Comparison of ENCODE assay signal across 14 cellular contexts in the genomic region with DNA sequence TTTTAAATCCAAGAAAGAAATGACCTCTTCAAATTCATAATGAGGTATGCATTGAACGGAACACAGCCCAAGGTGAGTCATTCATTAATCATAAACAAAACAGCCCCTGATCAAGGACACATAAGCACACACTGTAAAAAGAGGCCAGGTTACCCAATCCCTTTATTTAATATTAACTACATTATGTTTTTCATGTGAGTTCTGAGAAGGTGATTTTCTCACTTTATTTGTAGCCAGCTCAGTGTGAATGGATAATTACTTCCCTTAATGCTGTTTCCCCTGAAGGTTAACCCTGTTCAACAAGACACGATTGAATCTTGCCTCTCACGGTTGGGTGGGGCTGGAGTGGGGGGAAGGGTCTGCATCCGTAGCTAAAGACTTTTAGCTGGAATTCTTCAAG.
DNase-seq lines count a peak whose midpoint lies in the region; ATAC-seq, FAIRE-seq and TF ChIP-seq lines count a peak whose summit lies in the region.
"Had no signal": no experiment of that assay in that cellular context is flagged by ENCODE, and none has a peak within 500 bp of the region (broad histone marks: within the 10 kb centered on the region; RNA-seq: fewer than 3 reads in every experiment).

No MANE protein-coding gene starts in this region.

- peak overlapping the region; percentile 78 for H3K27ac ChIP-seq in astrocyte (ENCODE audit: low read depth, low read length)
- no peak overlapping the region for H3K27ac ChIP-seq in prostate gland
- H3K27ac ChIP-seq: 22Rv1, sigmoid colon had no signal

- H3K4me1 ChIP-seq in astrocyte (ENCODE audit: insufficient read depth, low read length) (peaks cover 24% of the 10 kb centered on the region), prostate gland (replicated peaks) (no peaks in the 10 kb centered on the region)
- H3K4me1 ChIP-seq: sigmoid colon had no signal

- TF ChIP-seq POLR2A in prostate gland (IDR thresholded peaks at IDR 0.05) = no peak

- H3K4me3 ChIP-seq in astrocyte (ENCODE audit: insufficient read depth, low read depth, low read length) (no peak overlapping the region), prostate gland (no peak overlapping the region)
- H3K4me3 ChIP-seq: sigmoid colon had no signal

- H3K27me3 ChIP-seq in astrocyte (ENCODE audit: insufficient read depth, low read length) (no peaks in the 10 kb centered on the region), prostate gland (replicated peaks; ENCODE audit: insufficient read depth) (no peaks in the 10 kb centered on the region)
- H3K27me3 ChIP-seq: sigmoid colon had no signal

- no peaks in the 10 kb centered on the region for H3K9me3 ChIP-seq in astrocyte (ENCODE audit: insufficient read depth, low read depth, low read length)
- no peaks in the 10 kb centered on the region for H3K9me3 ChIP-seq in prostate gland
- H3K9me3 ChIP-seq: sigmoid colon had no signal

- no peaks in the 10 kb centered on the region for H4K20me1 ChIP-seq in astrocyte (ENCODE audit: insufficient read depth, low read length)

- intact Hi-C loops in prostate gland (cut with DNase I) = no loop called here

- no peak for ATAC-seq in GM18519 (IDR thresholded peaks at IDR 0.05; ENCODE audit: low FRiP score, unreplicated experiment)
- ATAC-seq in HG03520 (IDR thresholded peaks at IDR 0.05; ENCODE audit: unreplicated experiment) = no peak
- ATAC-seq: T-cell had no signal

- H3K27me3 Mint-ChIP-seq in astrocyte (ENCODE audit: low read depth, unreplicated experiment) = peaks cover 10% of the 10 kb centered on the region
- H3K27me3 Mint-ChIP-seq in type B pancreatic cell = peaks cover 3% of the 10 kb centered on the region
- H3K27me3 Mint-ChIP-seq: naive B cell, T-cell had no signal

- H3K36me3 Mint-ChIP-seq in astrocyte (ENCODE audit: low read depth, unreplicated experiment) = no peaks in the 10 kb centered on the region
- no peaks in the 10 kb centered on the region for H3K36me3 Mint-ChIP-seq in type B pancreatic cell
- H3K36me3 Mint-ChIP-seq: naive B cell, T-cell had no signal

- peak overlapping the region; percentile 68 for H3K9ac ChIP-seq in astrocyte (ENCODE audit: low read length)

- H3K4me1 Mint-ChIP-seq in astrocyte (ENCODE audit: low read depth, unreplicated experiment) (peaks cover 12% of the 10 kb centered on the region), type B pancreatic cell (ENCODE audit: unreplicated experiment) (peaks cover 12% of the 10 kb centered on the region)
- H3K4me1 Mint-ChIP-seq: naive B cell, T-cell had no signal

- H3K9me3 Mint-ChIP-seq in astrocyte (ENCODE audit: unreplicated experiment) = no peaks in the 10 kb centered on the region
- no peaks in the 10 kb centered on the region for H3K9me3 Mint-ChIP-seq in type B pancreatic cell

- WGBS in prostate gland = 31% methylated on average over 4 of the region's 4 CpGs

- DNase-seq in NCI-H82 (lab: John Stamatoyannopoulos, UW) = peak; percentile 31
- DNase-seq in NCI-H82 treated with DMSO at 0.1 percent for 48 hours (lab: John Stamatoyannopoulos, UW; ENCODE audit: unreplicated experiment) = no peak
- DNase-seq in astrocyte (ENCODE audit: low read depth) = peak; percentile 64
- no peak for DNase-seq in type B pancreatic cell (ENCODE audit: extremely low spot score, unreplicated experiment)
- no peak for DNase-seq in prostate gland (ENCODE audit: low spot score)
- DNase-seq: activated CD4-positive, alpha-beta T cell treated with anti-CD3 and anti-CD28 coated beads for 48 hours; DMS153; naive B cell; sigmoid colon; T-cell had no signal

- H3K4me2 ChIP-seq in astrocyte (ENCODE audit: low read length) = peak overlapping the region; percentile 71

- FAIRE-seq in astrocyte (lab: Jason Lieb, UNC) = no peak
- FAIRE-seq in islet of Langerhans (lab: Jason Lieb, UNC) = peak; percentile 21

- H3K4me3 Mint-ChIP-seq in astrocyte (ENCODE audit: unreplicated experiment) (no peak overlapping the region), type B pancreatic cell (no peak overlapping the region)
- H3K4me3 Mint-ChIP-seq: T-cell had no signal

- H3K27ac Mint-ChIP-seq in astrocyte (ENCODE audit: unreplicated experiment) = no peak overlapping the region
- no peak overlapping the region for H3K27ac Mint-ChIP-seq in type B pancreatic cell
- H3K27ac Mint-ChIP-seq: naive B cell, T-cell had no signal

- H2AFZ ChIP-seq in astrocyte (ENCODE audit: low read depth, low read length) = no peak overlapping the region

- TF ChIP-seq CTCF in astrocyte (IDR thresholded peaks at IDR 0.05; ENCODE audit: insufficient read depth, low read depth, low read length) (no peak), type B pancreatic cell (conservative IDR thresholded peaks at IDR 0.05) (no peak), prostate gland (IDR thresholded peaks at IDR 0.05) (no peak)

- H3K36me3 ChIP-seq in astrocyte (ENCODE audit: insufficient read depth, low read length) (no peaks in the 10 kb centered on the region), prostate gland (no peaks in the 10 kb centered on the region)
- H3K36me3 ChIP-seq: sigmoid colon had no signal

- no peaks in the 10 kb centered on the region for H3K79me2 ChIP-seq in astrocyte (ENCODE audit: insufficient read depth, low read length)

Comparison
In these comparisons a context has a peak if more than half of its experiments do, and no peak if none do; other contexts are left out.
1. DNase-seq: peak in NCI-H82 (single experiment) and astrocyte (single experiment); none in NCI-H82 treated with DMSO at 0.1 percent for 48 hours (single experiment), type B pancreatic cell (single experiment) and prostate gland (single experiment).